8 cellular contexts compared by ENCODE assay signal in the genomic region with DNA sequence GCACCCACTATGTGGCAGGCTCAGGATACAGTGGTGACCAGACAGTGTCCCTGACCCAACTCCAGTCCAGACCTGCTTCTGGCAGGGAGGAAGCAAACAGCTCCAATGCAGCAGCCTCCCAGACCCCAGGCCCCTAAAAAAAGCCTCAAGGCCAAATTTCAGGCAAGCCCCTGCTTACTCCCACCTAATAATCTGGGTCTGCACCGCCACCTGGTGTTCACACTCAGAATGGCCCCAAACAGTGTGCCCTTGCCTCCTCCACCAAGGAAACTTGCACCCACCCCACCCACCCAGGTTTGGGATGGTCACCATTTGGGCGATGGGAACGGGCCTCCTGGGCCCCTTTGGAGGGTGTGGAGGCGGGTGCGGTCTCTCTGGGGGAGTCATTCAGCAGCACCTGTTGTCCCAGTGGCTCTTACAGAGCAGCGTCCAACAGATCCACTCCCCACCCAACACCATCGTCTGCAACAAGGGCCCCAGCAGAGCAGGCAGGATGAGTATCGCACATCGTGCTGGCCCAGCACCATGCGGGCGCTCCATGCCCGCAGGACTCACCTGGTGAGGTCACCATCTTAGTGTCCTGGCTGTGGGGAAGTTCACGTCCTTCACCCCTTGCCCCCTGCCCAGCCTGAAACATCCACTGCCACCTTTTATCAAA. TPM values are rescaled to one million over a fixed set of nuclear protein-coding genes. Genes with fewer than 3 reads are reported as not detected.
DNase-seq lines count a peak whose midpoint lies in the region; ATAC-seq, FAIRE-seq and TF ChIP-seq lines count a peak whose summit lies in the region.

No MANE protein-coding gene starts in this region.

- H3K4me2 ChIP-seq in A549, result no peak overlapping the region
- H3K4me2 ChIP-seq in OCI-LY3 (ENCODE audit: low read length), result no peak overlapping the region
- no peak overlapping the region for H3K4me2 ChIP-seq in parathyroid adenoma (ENCODE audit: low read length)

- H3K27ac ChIP-seq in A549 (no peak overlapping the region), OCI-LY3 (ENCODE audit: low read length) (no peak overlapping the region), parathyroid adenoma (peak overlapping the region; percentile 69)

- ATAC-seq in A549 (peak; percentile 63 to 86; a peak in 3 of 6 replicates), GM19463 (IDR thresholded peaks at IDR 0.05; ENCODE audit: unreplicated experiment) (no peak), GM19324 (IDR thresholded peaks at IDR 0.05; ENCODE audit: low FRiP score, unreplicated experiment) (no peak)

- TF ChIP-seq CTCF in A549 (IDR thresholded peaks at IDR 0.05) (peak; percentile 63), GM12875 (IDR thresholded peaks at IDR 0.05; ENCODE audit: borderline replicate concordance, insufficient read depth, low read depth, low read length) (peak; percentile 76), OCI-LY3 (IDR thresholded peaks at IDR 0.05; ENCODE audit: low read depth, low read length) (peak; percentile 72), fibroblast of villous mesenchyme (IDR thresholded peaks at IDR 0.05; ENCODE audit: insufficient read depth, low read depth, low read length) (peak; percentile 70), parathyroid adenoma (IDR thresholded peaks at IDR 0.05) (peak; percentile 42)

- POLR2A ChIA-PET in A549 (lab: Yijun Ruan, JAX), result no interaction called here

- FAIRE-seq in A549 (lab: Jason Lieb, UNC), result no peak

- no peaks in the 10 kb centered on the region for H4K20me1 ChIP-seq in OCI-LY3 (ENCODE audit: insufficient read depth, low read length)

- H3K9ac ChIP-seq in OCI-LY3 (ENCODE audit: low read length) (no peak overlapping the region), parathyroid adenoma (no peak overlapping the region)

- H2AFZ ChIP-seq in OCI-LY3 (ENCODE audit: low read depth, low read length) (no peak overlapping the region), parathyroid adenoma (peak overlapping the region; percentile 82)

- no peaks in the 10 kb centered on the region for H3K4me1 ChIP-seq in A549
- H3K4me1 ChIP-seq in OCI-LY3 (ENCODE audit: low read length), result peaks cover 8% of the 10 kb centered on the region
- peaks cover 8% of the 10 kb centered on the region for H3K4me1 ChIP-seq in parathyroid adenoma

- WGBS in A549 (ENCODE audit: missing lambda C conversion rate), result 38% methylated on average over 6 of the region's 13 CpGs

- no peak for TF ChIP-seq EP300 in A549 (IDR thresholded peaks at IDR 0.05)

- peaks cover 7% of the 10 kb centered on the region; the same call in 1 of the 2 replicates for H3K27me3 ChIP-seq in OCI-LY3 (ENCODE audit: low read depth, low read length)
- no peaks in the 10 kb centered on the region for H3K27me3 ChIP-seq in parathyroid adenoma (ENCODE audit: control insufficient read depth, insufficient read depth, low read length)

- H3K4me3 ChIP-seq in A549, result no peak overlapping the region
- H3K4me3 ChIP-seq in GM12875 (ENCODE audit: low read depth, low read length), result no peak overlapping the region
- no peak overlapping the region for H3K4me3 ChIP-seq in OCI-LY3 (ENCODE audit: low read length)
- no peak overlapping the region for H3K4me3 ChIP-seq in fibroblast of villous mesenchyme (ENCODE audit: low read depth, low read length)
- H3K4me3 ChIP-seq in parathyroid adenoma (ENCODE audit: low read depth, low read length), result no peak overlapping the region

- TF ChIP-seq RAD21 in A549 (conservative IDR thresholded peaks at IDR 0.05 in 1 of 2, IDR thresholded peaks at IDR 0.05 in 1 of 2), result peak; percentile 60 to 63

- H3K36me3 ChIP-seq in OCI-LY3 (replicated peaks; ENCODE audit: low read depth, low read length) (no peaks in the 10 kb centered on the region), parathyroid adenoma (ENCODE audit: control insufficient read depth, insufficient read depth, low read length) (no peaks in the 10 kb centered on the region)

- TF ChIP-seq POLR2A in A549 (IDR thresholded peaks at IDR 0.05; ENCODE audit: low read length), result no peak

- CTCF ChIA-PET in A549 (lab: Yijun Ruan, JAX), result interaction anchor here (0.5 to 3.7 kb wide), 29 partner anchors 8 to 1180 kb away, joined by 3 to 39 read pairs (median 3); partner anchors contain the start of genes C3orf18, CYB561D2, MAPKAPK3 and NPRL2

- H3K79me2 ChIP-seq in OCI-LY3 (ENCODE audit: low read length) (no peaks in the 10 kb centered on the region), parathyroid adenoma (no peaks in the 10 kb centered on the region)

- H3K9me3 ChIP-seq in A549 (no peaks in the 10 kb centered on the region), OCI-LY3 (ENCODE audit: insufficient read depth, low read length) (no peaks in the 10 kb centered on the region), parathyroid adenoma (ENCODE audit: control insufficient read depth, low read length) (no peaks in the 10 kb centered on the region)

- DNase-seq in A549 (ENCODE audit: low read depth in 1 of 2, low spot score in 1 of 2), result peak; percentile 32 to 52
- peak; percentile 17 for DNase-seq in activated T-helper 1 cell treated with Interleukin-2 at 50 U/mL for 16 hours (ENCODE audit: low read depth)
- peak; percentile 34 for DNase-seq in fibroblast of villous mesenchyme (ENCODE audit: low read depth)

TF ChIP-seq in A549, 52 proteins besides CTCF, POLR2A, EP300 and RAD21:
- TF ChIP-seq SMC3 (IDR thresholded peaks at IDR 0.05), result peak; percentile 44; the same call in 2 of the 3 replicates
- TF ChIP-seq, protein P1, sequence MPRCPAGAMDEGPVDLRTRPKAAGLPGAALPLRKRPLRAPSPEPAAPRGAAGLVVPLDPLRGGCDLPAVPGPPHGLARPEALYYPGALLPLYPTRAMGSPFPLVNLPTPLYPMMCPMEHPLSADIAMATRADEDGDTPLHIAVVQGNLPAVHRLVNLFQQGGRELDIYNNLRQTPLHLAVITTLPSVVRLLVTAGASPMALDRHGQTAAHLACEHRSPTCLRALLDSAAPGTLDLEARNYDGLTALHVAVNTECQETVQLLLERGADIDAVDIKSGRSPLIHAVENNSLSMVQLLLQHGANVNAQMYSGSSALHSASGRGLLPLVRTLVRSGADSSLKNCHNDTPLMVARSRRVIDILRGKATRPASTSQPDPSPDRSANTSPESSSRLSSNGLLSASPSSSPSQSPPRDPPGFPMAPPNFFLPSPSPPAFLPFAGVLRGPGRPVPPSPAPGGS (IDR thresholded peaks at IDR 0.05), result no peak

RNA-seq across cellular contexts. Expression of gene C3orf18, which starts 17.3 kb away (rescaled TPM):
- polyA plus RNA-seq in A549 (2011; rRNA removed) (3.4 and 5.0 TPM in 2 replicates), A549 (2017; fragmentation: RNase III; extraction: RNeasy Plus Mini Kit Qiagen cat#74134 plus additional on column Dnase treatment) (3.9 to 5.9 TPM (median 5.4 TPM) in 3 replicates)
- 4.0 and 5.0 TPM in 2 replicates for polyA plus RNA-seq in A549 (2012; cell fraction: cytosol; rRNA removed)
- 7.0 and 11.2 TPM in 2 replicates for polyA plus RNA-seq in A549 (2012; cell fraction: nucleus; rRNA removed)
- 4.3 and 5.4 TPM in 2 replicates for polyA minus RNA-seq in A549 (2011; rRNA and poly(A)+ RNA removed)
- 9.1 and 13.5 TPM in 2 replicates for total RNA-seq in fibroblast of villous mesenchyme

RNA-seq across cellular contexts. Expression of gene HEMK1, which starts 19.1 kb away (rescaled TPM):
- 4.7 and 5.1 TPM in 2 replicates for polyA plus RNA-seq in A549 (2011; rRNA removed)
- 5.4 and 7.1 TPM in 2 replicates for polyA plus RNA-seq in A549 (2012; cell fraction: cytosol; rRNA removed)
- polyA plus RNA-seq in A549 (2012; cell fraction: nucleus; rRNA removed), result 13.6 and 15.4 TPM in 2 replicates
- 4.3 to 5.4 TPM (median 4.3 TPM) in 3 replicates for polyA plus RNA-seq in A549 (2017; fragmentation: RNase III; extraction: RNeasy Plus Mini Kit Qiagen cat#74134 plus additional on column Dnase treatment)
- 7.1 and 9.3 TPM in 2 replicates for polyA minus RNA-seq in A549 (2011; rRNA and poly(A)+ RNA removed)
- 8.6 and 10.0 TPM in 2 replicates for total RNA-seq in fibroblast of villous mesenchyme

RNA-seq across cellular contexts. Expression of gene CACNA2D2, which starts 46.8 kb away (rescaled TPM):
- polyA plus RNA-seq in A549 (2011; rRNA removed) (0.21 and 0.22 TPM in 2 replicates), A549 (2017; fragmentation: RNase III; extraction: RNeasy Plus Mini Kit Qiagen cat#74134 plus additional on column Dnase treatment) (0.41 to 0.75 TPM (median 0.55 TPM) in 3 replicates)
- 0.20 and 0.21 TPM in 2 replicates for polyA plus RNA-seq in A549 (2012; cell fraction: cytosol; rRNA removed)
- polyA plus RNA-seq in A549 (2012; cell fraction: nucleus; rRNA removed), result 0.65 and 0.67 TPM in 2 replicates
- 0.58 TPM in 1 of 2 replicates, not detected in the other for polyA minus RNA-seq in A549 (2011; rRNA and poly(A)+ RNA removed)
- not detected in 2 replicates for total RNA-seq in fibroblast of villous mesenchyme

Comparison
In these comparisons a context has a peak if more than half of its experiments do, and no peak if none do; other contexts are left out.
1. ATAC-seq: peak in A549 (2 of 2); none in GM19463 (single experiment) and GM19324 (single experiment).
2. Peak in every context shown above with its lines, with median percentiles within 50 percentile points of each other: DNase-seq and CTCF ChIP-seq.